In the genomic region with DNA sequence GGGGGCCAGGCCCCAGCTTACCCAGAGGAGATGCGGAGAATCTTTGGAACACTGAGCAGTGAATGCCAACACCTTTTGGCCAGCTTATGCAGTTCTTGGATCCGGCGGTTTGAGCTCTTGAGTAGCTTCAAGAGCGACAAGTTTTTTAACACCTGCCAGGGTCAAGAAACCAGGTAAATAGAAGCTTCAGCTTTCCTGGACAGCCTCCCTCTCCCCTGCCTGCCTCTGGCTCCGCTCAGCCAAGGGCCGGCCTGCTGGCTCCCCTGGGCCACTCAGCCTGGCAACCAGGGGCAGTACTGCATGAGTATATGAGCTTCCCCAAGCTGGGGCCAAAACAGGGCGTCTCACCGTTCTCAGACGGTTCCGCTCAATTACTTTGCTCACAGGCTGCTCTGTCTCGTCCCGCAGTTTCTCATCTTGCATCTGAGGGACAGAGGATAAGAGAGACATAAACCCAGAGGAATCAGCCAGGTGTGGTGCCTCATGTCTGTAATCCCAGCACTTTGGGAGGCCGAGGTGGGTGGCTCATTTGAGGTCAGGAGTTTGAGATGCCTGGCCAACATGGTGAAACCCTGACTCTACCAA, we compare ENCODE assay signal across 1 cellular context.
TF ChIP-seq lines count a peak whose summit lies in the region.

No MANE protein-coding gene starts in this region.

TF ChIP-seq in SK-N-SH, 30 proteins besides CTCF, POLR2A, EP300 and RAD21 (continued from another document):
- TF ChIP-seq GATA2 (CRISPR knock-in tag; IDR thresholded peaks at IDR 0.05) (no peak), MXI1 (IDR thresholded peaks at IDR 0.05; ENCODE audit: low read depth, low read length) (no peak)
